Comparison of ENCODE assay signal across 29 cellular contexts in genomic region chr20:59567585-59568508, GRCh38. TPM values are rescaled to one million over a fixed set of nuclear protein-coding genes. Genes with fewer than 3 reads are reported as not detected.
"Had no signal": no experiment of that assay in that cellular context is flagged by ENCODE, and none has a peak within 500 bp of the region (broad histone marks: within the 10 kb centered on the region; RNA-seq: fewer than 3 reads in every experiment).

No MANE protein-coding gene starts in this region.

- H3K36me3 ChIP-seq: ascending aorta, cardiac muscle cell, Peyer's patch, SJSA1 had no signal

- H3K4me1 ChIP-seq: ascending aorta, Peyer's patch, SJSA1 had no signal

- H3K9me3 ChIP-seq: ascending aorta, Peyer's patch, SJSA1 had no signal

- H3K27me3 ChIP-seq: cardiac muscle cell, Peyer's patch, SJSA1 had no signal

- ATAC-seq: activated naive CD4-positive, alpha-beta T cell treated with anti-CD3 and anti-CD28 coated beads, Interleukin-2, amount 50 U/mL, for 72 hours; activated naive CD8-positive, alpha-beta T cell treated with anti-CD3 and anti-CD28 coated beads, Interleukin-2, amount 50 U/mL, for 24 hours; activated T-cell treated with anti-CD3 and anti-CD28 coated beads, Interleukin-2, amount 50 U/mL, for 4 hours; SK-N-SH treated with all-trans-retinoic acid at 6 μM for 48 hours; T-helper 17 cell had no signal

- DNase-seq: activated CD4-positive, alpha-beta memory T cell treated with anti-CD3 and anti-CD28 coated beads for 36 hours; activated CD4-positive, alpha-beta T cell treated with anti-CD3 and anti-CD28 coated beads, Interleukin-2, amount 10 ng/mL, durations not matched to agents 7 days and 5 days; activated CD4-positive, CD25-positive, alpha-beta regulatory T cell; activated CD8-positive, alpha-beta memory T cell treated with anti-CD3 and anti-CD28 coated beads for 24 hours; activated effector memory CD4-positive, alpha-beta T cell treated with anti-CD3 and anti-CD28 coated beads, Interleukin-2, amount 50 U/mL, for 16 hours; activated naive CD4-positive, alpha-beta T cell treated with Interleukin-2 at 50 U/mL for 16 hours; activated naive CD8-positive, alpha-beta T cell treated with anti-CD3 and anti-CD28 coated beads, Interleukin-2, amount 50 U/mL, for 24 hours; activated T-cell treated with anti-CD3 and anti-CD28 coated beads, Interleukin-2, amount 50 U/mL, for 4 hours; amniotic stem cell; Kasumi-1; NCI-H1048; NCI-H1930; NCI-H2107; NCI-H2171 treated with DMSO at 0.1 percent for 48 hours; NCI-H226; NCI-H526; NCI-H82; Peyer's patch; SHP77; T-helper 17 cell; T-helper 9 cell had no signal

- FAIRE-seq: TTC549 had no signal

- H3K4me3 ChIP-seq: ascending aorta, cardiac muscle cell, Peyer's patch, SJSA1 had no signal

- H3K27ac ChIP-seq: ascending aorta, cardiac muscle cell, Peyer's patch, RWPE1, SJSA1 had no signal

RNA-seq across cellular contexts. Expression of gene PHACTR3, which starts 36.5 kb away (rescaled TPM):
- total RNA-seq: activated CD4-positive, alpha-beta memory T cell treated with anti-CD3 and anti-CD28 coated beads for 36 hours; activated CD4-positive, alpha-beta T cell treated with anti-CD3 and anti-CD28 coated beads, Interleukin-2, amount 10 ng/mL, durations not matched to agents 7 days and 5 days; activated naive CD4-positive, alpha-beta T cell treated with anti-CD3 and anti-CD28 coated beads, Interleukin-2, amount 50 U/mL, for 72 hours; ascending aorta; NCI-H460; SJSA1 had no signal
